12 cellular contexts compared by ENCODE assay signal in the genomic region with DNA sequence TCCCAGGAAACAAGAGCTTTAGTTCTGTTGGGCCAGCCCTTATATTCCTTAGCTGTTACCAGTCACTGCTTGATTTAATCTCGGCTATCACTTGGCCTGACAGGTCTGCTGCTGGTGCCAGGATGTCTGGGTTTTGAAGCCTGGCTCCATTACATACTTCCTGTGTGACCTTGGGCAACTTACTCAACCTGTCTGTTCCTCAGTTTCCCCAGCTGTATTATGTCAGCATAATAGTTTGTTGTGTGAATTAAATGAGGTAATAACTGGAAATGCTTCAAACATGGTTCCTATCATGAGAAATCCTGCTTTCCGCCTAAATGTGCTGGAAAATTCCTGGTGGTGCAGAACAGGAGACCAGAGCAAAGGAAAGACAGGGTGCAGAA. TPM values are rescaled to one million over a fixed set of nuclear protein-coding genes. Genes with fewer than 3 reads are reported as not detected.
A peak's percentile ranks its signal among the peaks of the same experiment; 100 is the strongest.
DNase-seq lines count a peak whose midpoint lies in the region; ATAC-seq, FAIRE-seq and TF ChIP-seq lines count a peak whose summit lies in the region.
"Had no signal": no experiment of that assay in that cellular context is flagged by ENCODE, and none has a peak within 500 bp of the region (broad histone marks: within the 10 kb centered on the region; RNA-seq: fewer than 3 reads in every experiment).

No MANE protein-coding gene starts in this region.

- FAIRE-seq in H1 (lab: Jason Lieb, UNC): peak; percentile 58

- no peaks in the 10 kb centered on the region for H3K36me3 Mint-ChIP-seq in neural crest cell (ENCODE audit: low read depth)

- no peaks in the 10 kb centered on the region for H3K9me2 ChIP-seq in Karpas-422 (replicated peaks; ENCODE audit: insufficient read depth, low read length)

- H3K27me3 ChIP-seq in DND-41 (ENCODE audit: insufficient read depth, low read length, poor library complexity) (peaks cover 25% of the 10 kb centered on the region), Karpas-422 (ENCODE audit: low read length) (0 out of 2 replicates have a peak, but pooled peaks cover 3% of the 10 kb centered on the region), H1 (replicated peaks in 1 of 4; ENCODE audit: control insufficient read depth in 3 of 4, extremely low read depth in 1 of 4, insufficient read depth in 3 of 4, low read length in 3 of 4) (peaks cover 0 to 12% (median 11%) of the 10 kb centered on the region in 4 experiments; a peak in 6 of 7 replicates)

- H3K4me1 Mint-ChIP-seq in neural crest cell: peaks cover 23% of the 10 kb centered on the region
- H3K4me1 Mint-ChIP-seq: nephron had no signal

- H2BK120ac ChIP-seq in H1 (replicated peaks; ENCODE audit: low read depth, low read length): peak overlapping the region; percentile 89

- H3K23me2 ChIP-seq in H1 (ENCODE audit: low read depth, low read length): no peaks in the 10 kb centered on the region

- H4K20me1 ChIP-seq in DND-41 (ENCODE audit: insufficient read depth, low read length) (0 out of 2 replicates have a peak, but pooled peaks cover 3% of the 10 kb centered on the region), Karpas-422 (ENCODE audit: insufficient read depth, low read depth, low read length) (no peaks in the 10 kb centered on the region), H1 (replicated peaks in 1 of 2; ENCODE audit: control insufficient read depth in 1 of 2, insufficient read depth in 2 of 2, low read length in 2 of 2) (no peaks in the 10 kb centered on the region)

- WGBS in H1 (ENCODE audit: extremely low coverage in 1 of 2, insufficient coverage in 1 of 2, insufficient read length in 1 of 2, insufficient replicate concordance in 2 of 2, low coverage in 1 of 2, low lambda C conversion rate in 2 of 2, missing lambda C conversion rate in 1 of 2), 2 experiments: 88% methylated on average over 2 of the region's 2 CpGs; no CpG with 5 or more reads in 1 of the 2 experiments

- no peak overlapping the region for H4K8ac ChIP-seq in H1 (ENCODE audit: extremely low read depth, insufficient read depth, low read length)

- H4K91ac ChIP-seq in H1 (replicated peaks; ENCODE audit: insufficient read length, low read length): no peak overlapping the region

- no peak overlapping the region for H2BK15ac ChIP-seq in H1 (ENCODE audit: low read length)

- CTCF ChIA-PET in H1 (lab: Charles Lee; ENCODE audit: partially characterized antibody): interaction anchor here (1.2 to 4.3 kb wide), 16 partner anchors 8 to 111 kb away, joined by 3 to 28 read pairs (median 6); no protein-coding TSS in a partner anchor

- H3K79me2 ChIP-seq in DND-41 (ENCODE audit: insufficient read depth, low read length) (no peaks in the 10 kb centered on the region), Karpas-422 (ENCODE audit: low read length) (no peaks in the 10 kb centered on the region), H1 (ENCODE audit: control insufficient read depth in 1 of 2, insufficient read depth in 2 of 2, low read length in 2 of 2) (no peaks in the 10 kb centered on the region)

- H3K4ac ChIP-seq in H1 (replicated peaks; ENCODE audit: insufficient read length, low read depth, low read length): no peak overlapping the region

- no peak overlapping the region for H3K23ac ChIP-seq in H1 (ENCODE audit: insufficient read length)

- H3K4me1 ChIP-seq in DND-41 (ENCODE audit: insufficient read depth, low read length) (peaks cover 10% of the 10 kb centered on the region; the same call in 1 of the 2 replicates), Karpas-422 (ENCODE audit: low read length) (peaks cover 12% of the 10 kb centered on the region), H1 (replicated peaks in 1 of 4; ENCODE audit: control insufficient read depth in 3 of 4, insufficient read depth in 4 of 4, low read length in 3 of 4) (peaks cover 0 to 6% (median 2%) of the 10 kb centered on the region in 4 experiments; a peak in 4 of 7 replicates)

- H3K4me3 ChIP-seq in DND-41 (ENCODE audit: low read depth in 1 of 2, low read length in 2 of 2): peak overlapping the region in 1 of 2 experiments; percentile 26; a peak in 1 of 4 replicates
- peak overlapping the region; percentile 17; the same call in 1 of the 2 replicates for H3K4me3 ChIP-seq in Karpas-422 (ENCODE audit: low read length)
- H3K4me3 ChIP-seq in H1 (ENCODE audit: extremely low read depth in 1 of 4, insufficient read depth in 2 of 4, low read depth in 3 of 4, low read length in 4 of 4): peak overlapping the region in 1 of 4 experiments; percentile 45; a peak in 1 of 8 replicates

- no peak overlapping the region for H3K14ac ChIP-seq in H1 (ENCODE audit: insufficient read length)

- peaks cover 17% of the 10 kb centered on the region for H3K27me3 Mint-ChIP-seq in neural crest cell (ENCODE audit: low read depth)

- H3K9me3 Mint-ChIP-seq in neural crest cell: no peaks in the 10 kb centered on the region
- H3K9me3 Mint-ChIP-seq: nephron had no signal

- no peak for ATAC-seq in DND-41 (ENCODE audit: insufficient read depth, low read depth)
- no peak for ATAC-seq in HG03095 (IDR thresholded peaks at IDR 0.05; ENCODE audit: unreplicated experiment)

- no peak overlapping the region for H4K5ac ChIP-seq in H1 (ENCODE audit: insufficient read length, low read depth, low read length)

- H2AFZ ChIP-seq in DND-41 (ENCODE audit: low read depth, low read length) (no peak overlapping the region), Karpas-422 (ENCODE audit: low read length) (peak overlapping the region; percentile 74), H1 (ENCODE audit: low read length) (no peak overlapping the region)

- H3K9me3 ChIP-seq in DND-41 (ENCODE audit: insufficient read depth, low read length, severe bottlenecking): no peaks in the 10 kb centered on the region
- H3K9me3 ChIP-seq in Karpas-422 (ENCODE audit: low read length): no peaks in the 10 kb centered on the region
- no peaks in the 10 kb centered on the region for H3K9me3 ChIP-seq in H1 (ENCODE audit: insufficient read depth in 2 of 2, low read depth in 1 of 2, low read length in 1 of 2)
- H3K9me3 ChIP-seq: stomach had no signal

- peak overlapping the region; percentile 2; the same call in 1 of the 2 replicates for H2BK20ac ChIP-seq in H1 (ENCODE audit: low read length)

- no peak overlapping the region for H3K27ac ChIP-seq in DND-41 (ENCODE audit: low read length)
- no peak overlapping the region for H3K27ac ChIP-seq in Karpas-422 (ENCODE audit: low read length)
- H3K27ac ChIP-seq in H1 (ENCODE audit: low read depth, low read length): no peak overlapping the region

- H3K4me3 Mint-ChIP-seq in neural crest cell: no peak overlapping the region

- H2BK12ac ChIP-seq in H1 (ENCODE audit: low read depth, low read length): 0 out of 2 replicates have a peak overlapping the region, but pooled peaks have one; percentile 1

- peak overlapping the region; percentile 57 for H3K27ac Mint-ChIP-seq in neural crest cell (ENCODE audit: unreplicated experiment)
- H3K27ac Mint-ChIP-seq: nephron had no signal

- no peak overlapping the region for H2AK5ac ChIP-seq in H1 (ENCODE audit: low read depth, low read length)

- H3K56ac ChIP-seq in H1 (replicated peaks; ENCODE audit: insufficient read length, low read depth, low read length): no peak overlapping the region

- no peak overlapping the region; the same call in 1 of the 2 replicates for H3K18ac ChIP-seq in H1 (ENCODE audit: extremely low read depth, low read length)

- H3K79me1 ChIP-seq in H1 (ENCODE audit: low read depth, low read length): no peaks in the 10 kb centered on the region

- no peak for TF ChIP-seq RAD21 in H1 (IDR thresholded peaks at IDR 0.05 in 1 of 2, conservative IDR thresholded peaks at IDR 0.05 in 1 of 2; ENCODE audit: low read depth in 2 of 2, low read length in 2 of 2)

- no peak for TF ChIP-seq POLR2A in H1 (IDR thresholded peaks at IDR 0.05; ENCODE audit: control extremely low read depth in 1 of 2, low read depth in 2 of 2, low read length in 2 of 2)

- no peak overlapping the region for H3K9ac ChIP-seq in DND-41 (ENCODE audit: low read depth, low read length)
- H3K9ac ChIP-seq in Karpas-422 (ENCODE audit: low read length): peak overlapping the region; percentile 13; the same call in 1 of the 2 replicates
- H3K9ac ChIP-seq in H1 (replicated peaks in 1 of 4; ENCODE audit: extremely low read depth in 1 of 4, low read depth in 3 of 4, low read length in 3 of 4): no peak overlapping the region

- H2BK5ac ChIP-seq in H1 (ENCODE audit: low read depth, low read length): no peak overlapping the region

- TF ChIP-seq CTCF in DND-41 (IDR thresholded peaks at IDR 0.05; ENCODE audit: borderline replicate concordance, extremely low read depth, low read length, poor library complexity, severe bottlenecking) (no peak), H1 (IDR thresholded peaks at IDR 0.05; ENCODE audit: control extremely low read depth in 1 of 3, insufficient read depth in 1 of 3, low read depth in 1 of 3, low read length in 3 of 3) (no peak), neural crest cell (conservative IDR thresholded peaks at IDR 0.05) (no peak)

- H3K36me3 ChIP-seq in DND-41 (ENCODE audit: insufficient read depth, low read length) (no peaks in the 10 kb centered on the region), Karpas-422 (ENCODE audit: insufficient read depth, low read length) (no peaks in the 10 kb centered on the region), H1 (ENCODE audit: control insufficient read depth in 2 of 4, insufficient read depth in 4 of 4, low read length in 3 of 4) (no peaks in the 10 kb centered on the region)
- H3K36me3 ChIP-seq: stomach had no signal

- no peak for TF ChIP-seq EP300 in H1 (IDR thresholded peaks at IDR 0.05; ENCODE audit: borderline replicate concordance in 1 of 2, low read depth in 2 of 2, low read length in 2 of 2)

- peak overlapping the region; percentile 58 for H3K4me2 ChIP-seq in DND-41 (ENCODE audit: insufficient read depth, low read length)
- peak overlapping the region; percentile 43 for H3K4me2 ChIP-seq in Karpas-422 (ENCODE audit: low read depth, low read length, poor library complexity, severe bottlenecking)
- H3K4me2 ChIP-seq in H1 (ENCODE audit: insufficient read depth in 1 of 2, low read depth in 2 of 2, low read length in 2 of 2): peak overlapping the region in 1 of 2 experiments; percentile 62; a peak in 1 of 4 replicates

- POLR2A ChIA-PET in H1 (lab: Charles Lee; ENCODE audit: partially characterized antibody): interaction anchor here (0.8 to 1.5 kb wide), 4 partner anchors 12 to 55 kb away, joined by 3 to 5 read pairs (median 3); partner anchors contain the start of gene MAPT

- DNase-seq in DND-41 (no peak), Karpas-422 (no peak), H1 (ENCODE audit: low read depth in 1 of 2, low spot score in 2 of 2) (no peak), neural crest cell (ENCODE audit: low read depth, low spot score) (no peak), DMS153 (lab: John Stamatoyannopoulos, UW) (no peak), NCI-H2171 (lab: John Stamatoyannopoulos, UW) (no peak), cortex of kidney (lab: John Stamatoyannopoulos, UW) (no peak)
- DNase-seq: NCI-H187 treated with DMSO at 0.1 percent for 48 hours had no signal

RNA-seq across cellular contexts. Expression of gene STH, which starts 50.6 kb away (rescaled TPM):
- not detected in 2 replicates for total RNA-seq in Karpas-422 (2014; rRNA removed; shearing (Covaris generic); ENCODE audit: low replicate concordance)
- not detected in 2 replicates for total RNA-seq in H1 (2021; fragmentation: NEBNext Ultra II Directional; extraction: Animal tissue kit (Norgen Biotek cat#: 25700))
- not detected in 2 replicates for polyA plus RNA-seq in H1 (2011; rRNA removed)
- not detected for polyA plus RNA-seq in H1 (2011; cell fraction: cytosol; rRNA removed)
- polyA plus RNA-seq in H1 (2011; cell fraction: nucleus; rRNA removed): not detected
- not detected in 4 replicates for polyA plus RNA-seq in H1 (2012, experiment 1 of 2)
- not detected for polyA plus RNA-seq in H1 (2012, experiment 2 of 2)
- not detected for polyA plus RNA-seq in H1 (2013, experiment 1 of 2)
- polyA plus RNA-seq in H1 (2013, experiment 2 of 2): not detected
- not detected in 2 replicates for polyA minus RNA-seq in H1 (2011; rRNA and poly(A)+ RNA removed)
- not detected for polyA minus RNA-seq in H1 (2011; cell fraction: cytosol; rRNA and poly(A)+ RNA removed)
- polyA minus RNA-seq in H1 (2011; cell fraction: nucleus; rRNA and poly(A)+ RNA removed): not detected
- not detected in 2 replicates for total RNA-seq in neural crest cell
- total RNA-seq: dermis blood vessel endothelial cell, stomach had no signal
- polyA plus RNA-seq: stomach had no signal

RNA-seq across cellular contexts. Expression of gene MAPT, which starts 54.1 kb away (rescaled TPM):
- total RNA-seq in Karpas-422 (2014; rRNA removed; shearing (Covaris generic); ENCODE audit: low replicate concordance): 0.14 and 0.15 TPM in 2 replicates
- 1.7 and 2.4 TPM in 2 replicates for total RNA-seq in H1 (2021; fragmentation: NEBNext Ultra II Directional; extraction: Animal tissue kit (Norgen Biotek cat#: 25700))
- polyA plus RNA-seq in H1 (2011; rRNA removed): 0.54 and 1.0 TPM in 2 replicates
- 0.57 TPM for polyA plus RNA-seq in H1 (2011; cell fraction: cytosol; rRNA removed)
- 1.1 TPM for polyA plus RNA-seq in H1 (2011; cell fraction: nucleus; rRNA removed)
- polyA plus RNA-seq in H1 (2012, experiment 1 of 2): 0.88 to 1.4 TPM (median 1.3 TPM) in 4 replicates
- 0.83 TPM for polyA plus RNA-seq in H1 (2012, experiment 2 of 2)
- polyA plus RNA-seq in H1 (2013, experiment 1 of 2): 0.93 TPM
- 0.99 TPM for polyA plus RNA-seq in H1 (2013, experiment 2 of 2)
- 0.29 and 0.38 TPM in 2 replicates for polyA minus RNA-seq in H1 (2011; rRNA and poly(A)+ RNA removed)
- 0.22 TPM for polyA minus RNA-seq in H1 (2011; cell fraction: cytosol; rRNA and poly(A)+ RNA removed)
- polyA minus RNA-seq in H1 (2011; cell fraction: nucleus; rRNA and poly(A)+ RNA removed): 0.60 TPM
- 9.5 and 13.0 TPM in 2 replicates for total RNA-seq in neural crest cell
